1 cellular context compared by ENCODE assay signal in the genomic region with DNA sequence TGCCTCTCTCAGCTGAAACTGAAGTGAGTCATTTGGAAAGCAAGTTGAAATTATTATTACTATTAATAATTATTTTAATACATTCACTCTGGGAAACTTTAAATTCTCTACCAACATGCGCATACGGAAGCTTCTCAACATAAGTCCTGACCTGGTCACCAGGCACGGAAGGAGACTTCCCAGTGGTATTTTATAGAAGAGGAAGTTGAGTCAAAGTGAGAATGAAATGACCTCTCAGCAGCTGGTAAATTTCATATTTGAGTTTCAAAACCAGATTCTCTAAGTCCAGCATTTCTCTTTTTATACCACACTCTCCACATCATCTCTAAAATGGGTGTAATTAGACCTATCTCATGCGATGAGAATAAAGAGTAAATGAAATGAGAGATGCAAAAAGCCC.
TF ChIP-seq lines count a peak whose summit lies in the region.

No MANE protein-coding gene starts in this region.

TF ChIP-seq in HepG2, 621 proteins besides CTCF, POLR2A, EP300 and RAD21 (continued from another document):
- no peak for TF ChIP-seq ZNF292 (CRISPR knock-in tag; IDR thresholded peaks at IDR 0.05; ENCODE audit: borderline replicate concordance, low read depth)
- TF ChIP-seq, protein P1, sequence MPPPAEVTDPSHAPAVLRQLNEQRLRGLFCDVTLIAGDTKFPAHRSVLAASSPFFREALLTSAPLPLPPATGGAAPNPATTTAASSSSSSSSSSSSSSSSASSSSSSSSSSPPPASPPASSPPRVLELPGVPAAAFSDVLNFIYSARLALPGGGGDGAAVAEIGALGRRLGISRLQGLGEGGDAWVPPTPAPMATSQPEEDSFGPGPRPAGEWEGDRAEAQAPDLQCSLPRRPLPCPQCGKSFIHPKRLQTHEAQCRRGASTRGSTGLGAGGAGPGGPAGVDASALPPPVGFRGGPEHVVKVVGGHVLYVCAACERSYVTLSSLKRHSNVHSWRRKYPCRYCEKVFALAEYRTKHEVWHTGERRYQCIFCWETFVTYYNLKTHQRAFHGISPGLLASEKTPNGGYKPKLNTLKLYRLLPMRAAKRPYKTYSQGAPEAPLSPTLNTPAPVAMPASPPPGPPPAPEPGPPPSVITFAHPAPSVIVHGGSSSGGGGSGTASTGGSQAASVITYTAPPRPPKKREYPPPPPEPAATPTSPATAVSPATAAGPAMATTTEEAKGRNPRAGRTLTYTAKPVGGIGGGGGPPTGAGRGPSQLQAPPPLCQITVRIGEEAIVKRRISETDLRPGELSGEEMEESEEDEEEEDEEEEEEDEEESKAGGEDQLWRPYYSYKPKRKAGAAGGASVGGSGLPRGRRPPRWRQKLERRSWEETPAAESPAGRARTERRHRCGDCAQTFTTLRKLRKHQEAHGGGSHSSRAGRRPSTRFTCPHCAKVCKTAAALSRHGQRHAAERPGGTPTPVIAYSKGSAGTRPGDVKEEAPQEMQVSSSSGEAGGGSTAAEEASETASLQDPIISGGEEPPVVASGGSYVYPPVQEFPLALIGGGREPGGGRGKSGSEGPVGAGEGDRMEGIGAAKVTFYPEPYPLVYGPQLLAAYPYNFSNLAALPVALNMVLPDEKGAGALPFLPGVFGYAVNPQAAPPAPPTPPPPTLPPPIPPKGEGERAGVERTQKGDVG (CRISPR knock-in tag; IDR thresholded peaks at IDR 0.05; ENCODE audit: borderline replicate concordance) = no peak
- no peak for TF ChIP-seq HOXA9 (CRISPR knock-in tag; IDR thresholded peaks at IDR 0.05; ENCODE audit: borderline replicate concordance)
- no peak for TF ChIP-seq PAX8 (CRISPR knock-in tag; IDR thresholded peaks at IDR 0.05; ENCODE audit: borderline replicate concordance)
- TF ChIP-seq, protein P2, sequence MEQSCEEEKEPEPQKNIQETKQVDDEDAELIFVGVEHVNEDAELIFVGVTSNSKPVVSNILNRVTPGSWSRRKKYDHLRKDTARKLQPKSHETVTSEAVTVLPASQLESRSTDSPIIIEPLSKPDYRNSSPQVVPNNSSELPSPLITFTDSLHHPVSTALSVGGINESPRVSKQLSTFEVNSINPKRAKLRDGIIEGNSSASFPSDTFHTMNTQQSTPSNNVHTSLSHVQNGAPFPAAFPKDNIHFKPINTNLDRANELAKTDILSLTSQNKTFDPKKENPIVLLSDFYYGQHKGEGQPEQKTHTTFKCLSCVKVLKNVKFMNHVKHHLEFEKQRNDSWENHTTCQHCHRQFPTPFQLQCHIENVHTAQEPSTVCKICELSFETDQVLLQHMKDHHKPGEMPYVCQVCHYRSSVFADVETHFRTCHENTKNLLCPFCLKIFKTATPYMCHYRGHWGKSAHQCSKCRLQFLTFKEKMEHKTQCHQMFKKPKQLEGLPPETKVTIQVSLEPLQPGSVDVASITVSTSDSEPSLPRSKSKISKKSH (CRISPR knock-in tag; IDR thresholded peaks at IDR 0.05; ENCODE audit: borderline replicate concordance) = no peak
- TF ChIP-seq GPN1 (CRISPR knock-in tag; IDR thresholded peaks at IDR 0.05; ENCODE audit: borderline replicate concordance) = no peak
- TF ChIP-seq NR2F6 (IDR thresholded peaks at IDR 0.05) = no peak
- no peak for TF ChIP-seq NR2F6 (CRISPR knock-in tag; IDR thresholded peaks at IDR 0.05)
- TF ChIP-seq, protein P3, sequence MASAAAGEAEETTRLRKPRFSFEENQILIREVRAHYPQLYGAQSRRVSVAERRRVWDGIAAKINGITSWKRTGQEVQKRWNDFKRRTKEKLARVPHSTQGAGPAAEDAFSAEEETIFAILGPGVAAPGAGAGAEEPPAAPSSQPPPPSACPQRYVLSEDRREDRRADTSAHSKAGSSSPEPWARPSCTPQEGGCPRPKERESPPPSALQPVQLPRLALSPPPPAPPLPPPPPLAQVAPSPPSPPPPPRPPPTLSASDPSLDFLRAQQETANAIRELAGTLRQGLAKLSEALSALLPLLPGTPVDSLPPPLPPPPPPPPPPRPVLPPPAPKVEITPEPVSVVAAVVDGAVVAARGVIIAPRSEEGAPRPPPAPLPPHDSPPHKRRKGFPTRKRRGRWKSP (CRISPR knock-in tag; IDR thresholded peaks at IDR 0.05) = no peak
- TF ChIP-seq MTA1 (CRISPR knock-in tag; IDR thresholded peaks at IDR 0.05; ENCODE audit: borderline replicate concordance) = no peak
TF ChIP-seq in HepG2: peak in this region for 0.
